In the genomic region with DNA sequence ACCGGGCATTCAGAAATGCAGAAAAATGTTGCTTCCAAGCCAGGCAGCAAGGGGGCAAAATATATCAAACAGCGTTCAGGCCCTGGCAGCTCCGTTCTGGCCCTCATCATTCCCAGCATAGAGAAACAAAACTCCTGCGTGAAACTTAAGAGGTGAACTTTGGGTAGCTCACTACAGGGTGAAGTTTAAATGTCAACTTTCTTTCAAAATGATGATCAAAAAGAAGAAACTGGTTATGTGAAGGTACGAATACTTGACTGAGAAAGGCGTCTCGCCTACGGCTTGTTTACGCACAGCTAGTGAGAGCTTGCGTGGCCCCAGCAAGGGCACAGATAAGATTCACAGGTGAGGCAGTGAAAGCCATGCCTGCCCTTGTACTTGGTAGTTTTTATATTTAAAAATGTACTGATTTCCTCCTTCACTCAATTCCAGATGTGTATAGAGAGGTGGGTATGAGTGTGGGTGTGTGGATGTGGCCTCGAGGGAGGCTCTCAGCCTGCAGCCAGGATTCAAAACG, we compare ENCODE assay signal across 8 cellular contexts.
DNase-seq lines count a peak whose midpoint lies in the region; ATAC-seq and TF ChIP-seq lines count a peak whose summit lies in the region.

No MANE protein-coding gene starts in this region.

- H3K4me3 ChIP-seq in SU-DHL-6 (ENCODE audit: insufficient read depth, low read length, poor library complexity, severe bottlenecking) (peak overlapping the region; percentile 20), thymus (ENCODE audit: low read length) (peak overlapping the region; percentile 29), GM23248 (no peak overlapping the region)

- peak overlapping the region; percentile 61 for H3K9ac ChIP-seq in SU-DHL-6 (ENCODE audit: low read length)
- no peak overlapping the region for H3K9ac ChIP-seq in GM23248

- no peak overlapping the region for H3K4me3 Mint-ChIP-seq in chondrocyte (ENCODE audit: unreplicated experiment)

- no peaks in the 10 kb centered on the region for H3K9me3 Mint-ChIP-seq in chondrocyte (ENCODE audit: low read depth)

- H3K27me3 ChIP-seq in SU-DHL-6 (ENCODE audit: low read length) = no peaks in the 10 kb centered on the region
- no peaks in the 10 kb centered on the region for H3K27me3 ChIP-seq in thymus (ENCODE audit: control insufficient read depth, insufficient read depth)
- H3K27me3 ChIP-seq in GM23248 (replicated peaks; ENCODE audit: insufficient read depth) = no peaks in the 10 kb centered on the region

- H3K4me1 Mint-ChIP-seq in chondrocyte (ENCODE audit: low read depth) = peaks cover 27% of the 10 kb centered on the region

- in situ Hi-C loops in GM23248 (cut with MboI) = no loop called here

- peak; percentile 38 for ATAC-seq in HG02588 (IDR thresholded peaks at IDR 0.05; ENCODE audit: unreplicated experiment)

- no peaks in the 10 kb centered on the region for H3K36me3 ChIP-seq in SU-DHL-6 (ENCODE audit: low read length)
- H3K36me3 ChIP-seq in thymus (ENCODE audit: control insufficient read depth, insufficient read depth) = peaks cover 13% of the 10 kb centered on the region
- H3K36me3 ChIP-seq in GM23248 (ENCODE audit: low read depth) = no peaks in the 10 kb centered on the region

- intact Hi-C loops in cardiac septum (cut with DNase I) = no loop called here

- H2AFZ ChIP-seq in SU-DHL-6 (ENCODE audit: low read depth, low read length, severe bottlenecking) (peak overlapping the region; percentile 2), GM23248 (no peak overlapping the region)

- peaks cover 2% of the 10 kb centered on the region for H3K36me3 Mint-ChIP-seq in chondrocyte (ENCODE audit: low read depth)

- no peak overlapping the region for H3K27ac Mint-ChIP-seq in chondrocyte (ENCODE audit: unreplicated experiment)

- H3K27me3 Mint-ChIP-seq in chondrocyte (ENCODE audit: low read depth) = no peaks in the 10 kb centered on the region

- H3F3A ChIP-seq in SU-DHL-6 (ENCODE audit: insufficient read depth) = peaks cover 13% of the 10 kb centered on the region
- H3F3A ChIP-seq in GM23248 (ENCODE audit: insufficient read depth) = no peaks in the 10 kb centered on the region

- no peak for TF ChIP-seq CTCF in GM10266 (IDR thresholded peaks at IDR 0.05; ENCODE audit: control insufficient read depth, insufficient read depth, low read depth, missing control alignments)
- no peak for TF ChIP-seq CTCF in SU-DHL-6 (IDR thresholded peaks at IDR 0.05; ENCODE audit: insufficient read depth, low read length, poor library complexity, severe bottlenecking)
- peak; percentile 24 for TF ChIP-seq CTCF in chondrocyte (IDR thresholded peaks at IDR 0.05)

- H4K20me1 ChIP-seq in SU-DHL-6 (ENCODE audit: low read depth, low read length) (no peaks in the 10 kb centered on the region), GM23248 (ENCODE audit: insufficient read depth) (no peaks in the 10 kb centered on the region)

- H3K79me2 ChIP-seq in SU-DHL-6 (ENCODE audit: insufficient read depth, low read length) (no peaks in the 10 kb centered on the region), GM23248 (ENCODE audit: insufficient read depth) (no peaks in the 10 kb centered on the region)

- DNase-seq in GM10266 (ENCODE audit: extremely low spot score) (peak; percentile 60), chondrocyte (ENCODE audit: low spot score) (no peak), cardiac septum (ENCODE audit: low spot score) (no peak), NCI-H2227 (lab: John Stamatoyannopoulos, UW; ENCODE audit: unreplicated experiment) (no peak), GM23248 (no peak)

- H3K27ac ChIP-seq in SU-DHL-6 (ENCODE audit: low read depth, low read length) (peak overlapping the region; percentile 91), thymus (ENCODE audit: low read depth) (peak overlapping the region; percentile 99), GM23248 (no peak overlapping the region)

- H3K9me2 ChIP-seq in SU-DHL-6 (replicated peaks; ENCODE audit: insufficient read depth, low read length) (no peaks in the 10 kb centered on the region), GM23248 (ENCODE audit: insufficient read depth) (no peaks in the 10 kb centered on the region)

- 21% methylated on average over 12 of the region's 12 CpGs for WGBS in thymus
- 95 to 96% methylated on average over 12 of the region's 12 CpGs for WGBS in GM23248 (ENCODE audit: low coverage in 1 of 2, low lambda C conversion rate in 2 of 2, missing lambda C conversion rate in 2 of 2), 2 experiments

- H3K4me2 ChIP-seq in SU-DHL-6 (ENCODE audit: low read depth, low read length, poor library complexity, severe bottlenecking) (peak overlapping the region; percentile 57), GM23248 (ENCODE audit: unreplicated experiment) (no peak overlapping the region)

- H3K4me1 ChIP-seq in thymus (ENCODE audit: control insufficient read depth, insufficient read depth, low read length) (peaks cover 31% of the 10 kb centered on the region), GM23248 (ENCODE audit: insufficient read depth) (no peaks in the 10 kb centered on the region)

- no peaks in the 10 kb centered on the region for H3K9me3 ChIP-seq in SU-DHL-6 (ENCODE audit: insufficient read depth, low read length)
- no peaks in the 10 kb centered on the region for H3K9me3 ChIP-seq in thymus (ENCODE audit: control insufficient read depth)
- H3K9me3 ChIP-seq in GM23248 (ENCODE audit: low read depth) = no peaks in the 10 kb centered on the region
